ENCODE assay signal across 35 cellular contexts in genomic region chr20:4504814-4505213, GRCh38.
"Had no signal": no experiment of that assay in that cellular context is flagged by ENCODE, and none has a peak within 500 bp of the region (broad histone marks: within the 10 kb centered on the region; RNA-seq: fewer than 3 reads in every experiment).

No MANE protein-coding gene starts in this region.

- H3K36me3 ChIP-seq: MG63 had no signal

- H3K4me3 ChIP-seq: MG63 had no signal

- H3K9me3 ChIP-seq: MG63 had no signal

- DNase-seq: MG63, MM.1S, MV-4-11, NCI-H1048, NCI-H1092, NCI-H1092 treated with DMSO at 0.1 percent for 48 hours, NCI-H1105, NCI-H1105 treated with DMSO at 0.1 percent for 48 hours, NCI-H1417, NCI-H1417 treated with DMSO at 0.1 percent for 48 hours, NCI-H1436, NCI-H1436 treated with DMSO at 0.1 percent for 48 hours, NCI-H146, NCI-H1694, NCI-H1694 treated with DMSO at 0.1 percent for 48 hours, NCI-H187, NCI-H187 treated with DMSO at 0.1 percent for 48 hours, NCI-H1930, NCI-H2029, NCI-H2029 treated with DMSO at 0.1 percent for 48 hours, NCI-H2081, NCI-H2081 treated with DMSO at 0.1 percent for 48 hours, NCI-H2107, NCI-H2171, NCI-H2171 treated with DMSO at 0.1 percent for 48 hours, NCI-H2227 treated with DMSO at 0.1 percent for 48 hours, NCI-H226, NCI-H345, NCI-H446, NCI-H446 treated with DMSO at 0.1 percent for 48 hours, NCI-H510A, NCI-H510A treated with DMSO at 0.1 percent for 48 hours, NCI-H524, NCI-H524 treated with DMSO at 0.1 percent for 48 hours, NCI-H526 had no signal

- H3K27me3 ChIP-seq: MG63 had no signal
